ENCODE assay signal across 13 cellular contexts in the genomic region with DNA sequence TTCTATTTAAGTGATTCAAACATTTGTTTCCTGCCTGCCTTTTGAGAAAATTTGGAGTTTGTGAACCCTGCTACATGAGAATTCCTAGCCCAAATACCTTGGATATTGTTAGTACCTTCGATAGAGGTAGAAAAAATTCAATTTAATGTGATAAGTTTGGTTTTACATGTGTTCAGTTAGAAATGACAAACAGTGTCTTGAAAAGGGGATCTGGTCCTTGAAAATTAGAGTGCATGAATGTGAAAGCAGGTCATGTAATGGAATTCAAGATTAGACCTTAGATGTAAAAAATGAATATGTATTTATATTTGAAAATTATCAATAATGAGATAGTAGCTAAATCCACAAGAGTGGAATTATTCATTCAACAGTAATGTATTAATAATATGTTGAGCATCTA.
A peak's percentile ranks its signal among the peaks of the same experiment; 100 is the strongest.
DNase-seq lines count a peak whose midpoint lies in the region; ATAC-seq and TF ChIP-seq lines count a peak whose summit lies in the region.
"Had no signal": no experiment of that assay in that cellular context is flagged by ENCODE, and none has a peak within 500 bp of the region (broad histone marks: within the 10 kb centered on the region; RNA-seq: fewer than 3 reads in every experiment).

No MANE protein-coding gene starts in this region.

- in situ Hi-C loops in mammary epithelial cell (cut with MboI; ENCODE audit: low sequenced_read_pairs in 2 of 2) = loop anchor here in 1 of 2 donors (25.0 kb wide), 1 partner anchor 112 kb away; no protein-coding TSS in a partner anchor

- H3K36me3 Mint-ChIP-seq in MCF 10A (ENCODE audit: insufficient read depth, unreplicated experiment) = peaks cover 73% of the 10 kb centered on the region

- H3K4me1 Mint-ChIP-seq in MCF 10A (ENCODE audit: insufficient read depth, unreplicated experiment) = no peaks in the 10 kb centered on the region
- H3K4me1 Mint-ChIP-seq in stimulated activated naive CD8-positive, alpha-beta T cell treated with anti-CD3 and anti-CD28 coated beads, Interleukin-15, amount 100 ng/mL, for 72 hours = peaks cover 40% of the 10 kb centered on the region

- H3K9me3 Mint-ChIP-seq in MCF 10A (ENCODE audit: unreplicated experiment) = no peaks in the 10 kb centered on the region
- H3K9me3 Mint-ChIP-seq in stimulated activated naive CD8-positive, alpha-beta T cell treated with anti-CD3 and anti-CD28 coated beads, Interleukin-15, amount 100 ng/mL, for 72 hours = no peaks in the 10 kb centered on the region

- no peaks in the 10 kb centered on the region for H3K4me1 ChIP-seq in mammary epithelial cell (ENCODE audit: insufficient read depth, low read length)

- peaks cover 9% of the 10 kb centered on the region for H3K36me3 ChIP-seq in mammary epithelial cell (ENCODE audit: insufficient read depth, low read length)

- H4K20me1 ChIP-seq in mammary epithelial cell (ENCODE audit: insufficient read depth, low read length) = no peaks in the 10 kb centered on the region

- CTCF ChIA-PET in mammary epithelial cell (lab: Charles Lee; ENCODE audit: low non-redundant PET) = no interaction called here
- CTCF ChIA-PET in MCF 10A (lab: Yijun Ruan, JAX) = interaction anchor here (0.6 to 1.1 kb wide), 2 partner anchors 28 to 40 kb away, joined by 3 to 7 read pairs; no protein-coding TSS in a partner anchor

- TSS peak; percentile 8 for BruUV-seq in mammary epithelial cell (replicated peaks; lab: Mats Ljungman, UMichigan)
- no TSS peak for BruUV-seq in MCF 10A (replicated peaks; lab: Mats Ljungman, UMichigan)

- H3K4me3 ChIP-seq in mammary epithelial cell (replicated peaks in 1 of 3; ENCODE audit: insufficient read depth in 1 of 3, low read depth in 2 of 3, low read length in 3 of 3) = no peak overlapping the region
- H3K4me3 ChIP-seq: coronary artery had no signal

- no peak overlapping the region for H3K27ac Mint-ChIP-seq in MCF 10A (ENCODE audit: low read depth, unreplicated experiment)
- no peak overlapping the region for H3K27ac Mint-ChIP-seq in stimulated activated naive CD8-positive, alpha-beta T cell treated with anti-CD3 and anti-CD28 coated beads, Interleukin-15, amount 100 ng/mL, for 72 hours

- POLR2A ChIA-PET in MCF 10A (lab: Yijun Ruan, JAX) = interaction anchor here (0.8 to 1.0 kb wide), 2 partner anchors 8 to 10 kb away, joined by 3 read pairs; no protein-coding TSS in a partner anchor

- no peak overlapping the region for H3K4me2 ChIP-seq in mammary epithelial cell (ENCODE audit: insufficient read depth, low read depth, low read length)

- H3K4me3 Mint-ChIP-seq in MCF 10A (ENCODE audit: unreplicated experiment) = no peak overlapping the region
- peak overlapping the region; percentile 35 to 37 for H3K4me3 Mint-ChIP-seq in stimulated activated naive CD8-positive, alpha-beta T cell treated with anti-CD3 and anti-CD28 coated beads, Interleukin-15, amount 100 ng/mL, for 72 hours

- H3K9me3 ChIP-seq in mammary epithelial cell (replicated peaks; ENCODE audit: insufficient read depth, low read length) = no peaks in the 10 kb centered on the region
- H3K9me3 ChIP-seq: neutrophil had no signal

- 93% methylated on average over 1 of the region's 1 CpG for WGBS in mammary epithelial cell (ENCODE audit: low coverage, missing lambda C conversion rate)

- H3K9ac ChIP-seq in mammary epithelial cell (ENCODE audit: insufficient read depth, low read length) = no peak overlapping the region

- H3K27me3 Mint-ChIP-seq in MCF 10A (ENCODE audit: insufficient read depth, unreplicated experiment) = no peaks in the 10 kb centered on the region
- H3K27me3 Mint-ChIP-seq in stimulated activated naive CD8-positive, alpha-beta T cell treated with anti-CD3 and anti-CD28 coated beads, Interleukin-15, amount 100 ng/mL, for 72 hours = no peaks in the 10 kb centered on the region

- no peaks in the 10 kb centered on the region for H3K27me3 ChIP-seq in mammary epithelial cell (ENCODE audit: insufficient read depth, low read length)
- H3K27me3 ChIP-seq: neutrophil had no signal

- no peaks in the 10 kb centered on the region for H3K79me2 ChIP-seq in mammary epithelial cell (ENCODE audit: insufficient read depth, low read length)

- dilution Hi-C loops in mammary epithelial cell (cut with HindIII; ENCODE audit: low sequenced_read_pairs) = no loop called here

- intact Hi-C loops in mammary epithelial cell (cut with micrococcal nuclease) (no loop called here), MCF 10A (cut with micrococcal nuclease) (no loop called here)

- no peak overlapping the region for H3K27ac ChIP-seq in mammary epithelial cell (ENCODE audit: insufficient read depth, low read depth, low read length)
- H3K27ac ChIP-seq: coronary artery, neutrophil had no signal

- DNase-seq in mammary epithelial cell (no peak), MCF 10A (ENCODE audit: unreplicated experiment) (no peak), NCI-H82 treated with DMSO at 0.1 percent for 48 hours (lab: John Stamatoyannopoulos, UW; ENCODE audit: unreplicated experiment) (no peak)
- DNase-seq in stimulated activated naive CD8-positive, alpha-beta T cell treated with anti-CD3 and anti-CD28 coated beads, Interleukin-15, amount 100 ng/mL, for 72 hours = no peak
- DNase-seq in stimulated activated CD4-positive, alpha-beta T cell treated with anti-CD3 and anti-CD28 coated beads, Interleukin-1b, Interleukin-23, amount 100 ng/mL, for 48 hours = no peak
- DNase-seq in activated CD4-positive, alpha-beta T cell treated with anti-CD3 and anti-CD28 coated beads, Interleukin-2, amount 50 U/mL, for 4 hours = no peak
- DNase-seq: activated effector memory CD4-positive, alpha-beta T cell treated with anti-CD3 and anti-CD28 coated beads, Interleukin-2, amount 50 U/mL, for 16 hours; EL; GOT3 had no signal

- H2AFZ ChIP-seq in mammary epithelial cell (ENCODE audit: low read depth, low read length) = no peak overlapping the region

- peak; percentile 12 for ATAC-seq in HG02678 (IDR thresholded peaks at IDR 0.05; ENCODE audit: unreplicated experiment)
- ATAC-seq in HG03457 (IDR thresholded peaks at IDR 0.05; ENCODE audit: unreplicated experiment) = peak; percentile 8
- ATAC-seq in stimulated activated naive CD8-positive, alpha-beta T cell treated with anti-CD3 and anti-CD28 coated beads, Interleukin-15, amount 100 ng/mL, for 72 hours = no peak

- TF ChIP-seq CTCF in mammary epithelial cell (conservative IDR thresholded peaks at IDR 0.05 in 1 of 2, IDR thresholded peaks at IDR 0.05 in 1 of 2; ENCODE audit: extremely low read depth in 1 of 2, insufficient read depth in 1 of 2, low read depth in 1 of 2, low read length in 2 of 2) (no peak), MCF 10A (IDR thresholded peaks at IDR 0.05; ENCODE audit: unreplicated experiment) (no peak)
